In genomic region chr2:70331012-70331411, GRCh38 we compare ENCODE assay signal across 32 cellular contexts.
"Had no signal": no experiment of that assay in that cellular context is flagged by ENCODE, and none has a peak within 500 bp of the region (broad histone marks: within the 10 kb centered on the region; RNA-seq: fewer than 3 reads in every experiment).

No MANE protein-coding gene starts in this region.

- H3K36me3 ChIP-seq: ascending aorta, cardiac muscle cell had no signal

- H3K4me3 ChIP-seq: ascending aorta, cardiac muscle cell had no signal

- H3K9me3 Mint-ChIP-seq: activated B cell treated with CpG ODN at 0.5 μM for 24 hours; activated CD4-positive, alpha-beta memory T cell treated with anti-CD3 and anti-CD28 coated beads for 36 hours; activated CD4-positive, alpha-beta T cell treated with anti-CD3 and anti-CD28 coated beads, Interleukin-2, amount 10 ng/mL, durations not matched to agents 24 days and 14 days; activated CD8-positive, alpha-beta T cell treated with anti-CD3 and anti-CD28 coated beads for 36 hours; activated naive CD4-positive, alpha-beta T cell treated with anti-CD3 and anti-CD28 coated beads, Interleukin-2, amount 10 ng/mL, durations not matched to agents 7 days and 5 days; activated naive CD4-positive, alpha-beta T cell treated with anti-CD3 and anti-CD28 coated beads, Interleukin-2, amount 50 U/mL, for 24 hours; activated T-cell treated with anti-CD3 and anti-CD28 coated beads, Interleukin-2, amount 50 U/mL, for 4 hours; activated T-cell treated with anti-CD3 and anti-CD28 coated beads, Interleukin-2, amount 50 U/mL, for 72 hours; activated T-helper 1 cell treated with anti-CD3 and anti-CD28 coated beads, Interleukin-12 subunit alpha, Interleukin-12 subunit beta, Interleukin-2, Interleukin-4 antibody, amounts not matched to agents 30 ng/mL and 10 ng/mL and 1 ng/mL, durations not matched to agents 14 hours and 24 hours and 36 hours; activated T-helper 17 cell treated with anti-CD3 and anti-CD28 coated beads, Interleukin-2, amount 50 U/mL, for 72 hours; brain; T-cell; T-helper 2 cell treated with Interferon-gamma antibody and Interleukin-4, amounts not matched to agents 5 μg/mL and 100 μg/mL, for 36 hours had no signal

- H3K27me3 ChIP-seq: ascending aorta, cardiac muscle cell had no signal

- DNase-seq: activated B cell treated with CpG ODN at 0.5 μM for 24 hours; activated CD4-positive, alpha-beta memory T cell treated with anti-CD3 and anti-CD28 coated beads for 36 hours; activated CD4-positive, alpha-beta T cell treated with anti-CD3 and anti-CD28 coated beads for 4 hours; activated CD4-positive, alpha-beta T cell treated with anti-CD3 and anti-CD28 coated beads, Interleukin-2, amount 10 ng/mL, durations not matched to agents 24 days and 14 days; activated CD4-positive, alpha-beta T cell treated with anti-CD3 and anti-CD28 coated beads, Interleukin-2, amount 50 U/mL, for 1 hour; activated CD4-positive, alpha-beta T cell treated with anti-CD3 and anti-CD28 coated beads, Interleukin-2, amount 50 U/mL, for 4 hours; activated CD4-positive, CD25-positive, alpha-beta regulatory T cell treated with anti-CD3 and anti-CD28 coated beads, Interleukin-2, amount 50 U/mL, for 72 hours; activated CD8-positive, alpha-beta memory T cell treated with anti-CD3 and anti-CD28 coated beads, Interleukin-2, amount 50 U/mL, for 4 hours; activated CD8-positive, alpha-beta T cell treated with anti-CD3 and anti-CD28 coated beads for 36 hours; activated effector memory CD4-positive, alpha-beta T cell treated with anti-CD3 and anti-CD28 coated beads, Interleukin-2, amount 50 U/mL, for 16 hours; activated gamma-delta T cell treated with Interleukin-2 at 50 U/mL for 16 hours; activated naive CD4-positive, alpha-beta T cell; activated naive CD4-positive, alpha-beta T cell treated with anti-CD3 and anti-CD28 coated beads, Interleukin-2, amount 10 ng/mL, durations not matched to agents 7 days and 5 days; activated T-cell treated with anti-CD3 and anti-CD28 coated beads for 4 hours; activated T-cell treated with anti-CD3 and anti-CD28 coated beads, Interleukin-2, amount 50 U/mL, for 1 hour; activated T-cell treated with anti-CD3 and anti-CD28 coated beads, Interleukin-2, amount 50 U/mL, for 4 hours; activated T-cell treated with anti-CD3 and anti-CD28 coated beads, Interleukin-2, amount 50 U/mL, for 72 hours; amygdala; anterior cingulate cortex; central memory CD4-positive, alpha-beta T cell; T-cell; T-helper 2 cell; T-helper 9 cell had no signal

- H3K9me3 ChIP-seq: ascending aorta had no signal

- H3K36me3 Mint-ChIP-seq: activated CD4-positive, alpha-beta memory T cell treated with anti-CD3 and anti-CD28 coated beads for 36 hours; activated naive CD4-positive, alpha-beta T cell treated with anti-CD3 and anti-CD28 coated beads, Interleukin-2, amount 10 ng/mL, durations not matched to agents 7 days and 5 days; activated naive CD4-positive, alpha-beta T cell treated with anti-CD3 and anti-CD28 coated beads, Interleukin-2, amount 50 U/mL, for 24 hours; activated naive CD8-positive, alpha-beta T cell; brain; T-cell had no signal

- ATAC-seq: activated CD8-positive, alpha-beta T cell treated with anti-CD3 and anti-CD28 coated beads for 36 hours; activated T-cell treated with anti-CD3 and anti-CD28 coated beads, Interleukin-2, amount 50 U/mL, for 4 hours; activated T-cell treated with anti-CD3 and anti-CD28 coated beads, Interleukin-2, amount 50 U/mL, for 72 hours; activated T-helper 17 cell treated with anti-CD3 and anti-CD28 coated beads, Interleukin-2, amount 50 U/mL, for 72 hours; T-cell had no signal

- H3K4me3 Mint-ChIP-seq: activated B cell treated with CpG ODN at 0.5 μM for 24 hours; activated CD4-positive, alpha-beta memory T cell treated with anti-CD3 and anti-CD28 coated beads for 36 hours; activated CD4-positive, alpha-beta T cell treated with anti-CD3 and anti-CD28 coated beads, Interleukin-2, amount 10 ng/mL, durations not matched to agents 24 days and 14 days; activated CD8-positive, alpha-beta T cell treated with anti-CD3 and anti-CD28 coated beads for 36 hours; activated naive CD4-positive, alpha-beta T cell treated with anti-CD3 and anti-CD28 coated beads, Interleukin-2, amount 10 ng/mL, durations not matched to agents 7 days and 5 days; activated naive CD4-positive, alpha-beta T cell treated with anti-CD3 and anti-CD28 coated beads, Interleukin-2, amount 50 U/mL, for 24 hours; activated naive CD8-positive, alpha-beta T cell; activated T-cell treated with anti-CD3 and anti-CD28 coated beads, Interleukin-2, amount 50 U/mL, for 4 hours; activated T-cell treated with anti-CD3 and anti-CD28 coated beads, Interleukin-2, amount 50 U/mL, for 72 hours; activated T-helper 1 cell treated with anti-CD3 and anti-CD28 coated beads, Interleukin-12 subunit alpha, Interleukin-12 subunit beta, Interleukin-2, Interleukin-4 antibody, amounts not matched to agents 30 ng/mL and 10 ng/mL and 1 ng/mL, durations not matched to agents 14 hours and 24 hours and 36 hours; activated T-helper 17 cell treated with anti-CD3 and anti-CD28 coated beads, Interleukin-2, amount 50 U/mL, for 72 hours; brain; T-cell; T-helper 2 cell treated with Interferon-gamma antibody and Interleukin-4, amounts not matched to agents 5 μg/mL and 100 μg/mL, for 36 hours had no signal

- H3K4me1 ChIP-seq: ascending aorta had no signal

- H3K4me1 Mint-ChIP-seq: activated B cell treated with CpG ODN at 0.5 μM for 24 hours; activated CD4-positive, alpha-beta T cell treated with anti-CD3 and anti-CD28 coated beads, Interleukin-2, amount 10 ng/mL, durations not matched to agents 24 days and 14 days; activated naive CD4-positive, alpha-beta T cell treated with anti-CD3 and anti-CD28 coated beads, Interleukin-2, amount 10 ng/mL, durations not matched to agents 7 days and 5 days; activated naive CD4-positive, alpha-beta T cell treated with anti-CD3 and anti-CD28 coated beads, Interleukin-2, amount 50 U/mL, for 24 hours; activated T-helper 17 cell treated with anti-CD3 and anti-CD28 coated beads, Interleukin-2, amount 50 U/mL, for 72 hours; T-cell had no signal

- H3K27ac ChIP-seq: ascending aorta, cardiac muscle cell, VCaP had no signal

- H3K27me3 Mint-ChIP-seq: activated CD4-positive, alpha-beta memory T cell treated with anti-CD3 and anti-CD28 coated beads for 36 hours; activated CD8-positive, alpha-beta T cell treated with anti-CD3 and anti-CD28 coated beads for 36 hours; activated naive CD4-positive, alpha-beta T cell treated with anti-CD3 and anti-CD28 coated beads, Interleukin-2, amount 50 U/mL, for 24 hours; activated naive CD8-positive, alpha-beta T cell; activated T-helper 17 cell treated with anti-CD3 and anti-CD28 coated beads, Interleukin-2, amount 50 U/mL, for 72 hours; T-cell had no signal

- H3K27ac Mint-ChIP-seq: activated B cell treated with CpG ODN at 0.5 μM for 24 hours; activated CD4-positive, alpha-beta memory T cell treated with anti-CD3 and anti-CD28 coated beads for 36 hours; activated CD4-positive, alpha-beta T cell treated with anti-CD3 and anti-CD28 coated beads, Interleukin-2, amount 10 ng/mL, durations not matched to agents 24 days and 14 days; activated CD8-positive, alpha-beta T cell treated with anti-CD3 and anti-CD28 coated beads for 36 hours; activated naive CD4-positive, alpha-beta T cell treated with anti-CD3 and anti-CD28 coated beads, Interleukin-2, amount 10 ng/mL, durations not matched to agents 7 days and 5 days; activated naive CD4-positive, alpha-beta T cell treated with anti-CD3 and anti-CD28 coated beads, Interleukin-2, amount 50 U/mL, for 24 hours; activated naive CD8-positive, alpha-beta T cell; activated T-cell treated with anti-CD3 and anti-CD28 coated beads, Interleukin-2, amount 50 U/mL, for 72 hours; activated T-helper 1 cell treated with anti-CD3 and anti-CD28 coated beads, Interleukin-12 subunit alpha, Interleukin-12 subunit beta, Interleukin-2, Interleukin-4 antibody, amounts not matched to agents 30 ng/mL and 10 ng/mL and 1 ng/mL, durations not matched to agents 14 hours and 24 hours and 36 hours; activated T-helper 17 cell treated with anti-CD3 and anti-CD28 coated beads, Interleukin-2, amount 50 U/mL, for 72 hours; T-cell; T-helper 2 cell treated with Interferon-gamma antibody and Interleukin-4, amounts not matched to agents 5 μg/mL and 100 μg/mL, for 36 hours had no signal
